In genomic region chr2:42369551-42370229, GRCh38 we compare ENCODE assay signal across 16 cellular contexts. TPM values are rescaled to one million over a fixed set of nuclear protein-coding genes. Genes with fewer than 3 reads are reported as not detected.
DNase-seq lines count a peak whose midpoint lies in the region; ATAC-seq and TF ChIP-seq lines count a peak whose summit lies in the region.
"Had no signal": no experiment of that assay in that cellular context is flagged by ENCODE, and none has a peak within 500 bp of the region (broad histone marks: within the 10 kb centered on the region; RNA-seq: fewer than 3 reads in every experiment).

No MANE protein-coding gene starts in this region.

- CTCF ChIA-PET in WTC11 (lab: Charles Lee), result interaction anchor here (0.9 kb wide), 1 partner anchor 16 kb away, joined by 3 read pairs; no protein-coding TSS in a partner anchor

- no peak overlapping the region for H2AK5ac ChIP-seq in mesendoderm (ENCODE audit: low read length)

- no peaks in the 10 kb centered on the region for H3K27me3 ChIP-seq in mesendoderm (ENCODE audit: insufficient read depth, low read length, poor library complexity)
- H3K27me3 ChIP-seq in tibial artery, result peaks cover 0 to 2% of the 10 kb centered on the region in 2 donors
- H3K27me3 ChIP-seq: BLaER1, body of pancreas had no signal

- no CpG with 5 or more reads among the region's 5 CpGs for WGBS in mesendoderm (ENCODE audit: extremely low coverage, insufficient coverage, low lambda C conversion rate)

- H3K4me1 ChIP-seq in mesendoderm (ENCODE audit: control insufficient read depth, low read depth, low read length) (no peaks in the 10 kb centered on the region), tibial artery (no peaks in the 10 kb centered on the region)
- H3K4me1 ChIP-seq: BLaER1 had no signal

- H3K4me3 Mint-ChIP-seq in WTC11, result no peak overlapping the region

- H3K4me3 ChIP-seq in mesendoderm (ENCODE audit: low read length) (no peak overlapping the region), tibial artery (no peak overlapping the region)
- H3K4me3 ChIP-seq: BLaER1, body of pancreas, GM12878, SK-N-MC had no signal

- intact Hi-C loops in tibial artery (cut with DNase I; ENCODE audit: low total_unique reads), result loop anchor here (10.0 kb wide), 1 partner anchor 275 kb away; no protein-coding TSS in a partner anchor

- H3K79me2 ChIP-seq in mesendoderm (ENCODE audit: control insufficient read depth, insufficient read depth, low read length), result no peaks in the 10 kb centered on the region

- DNase-seq in HuH-7 (ENCODE audit: low spot score), result peak; percentile 26
- no peak for DNase-seq in WTC11 (ENCODE audit: low spot score)
- peak; percentile 12 for DNase-seq in mesendoderm
- no peak for DNase-seq in T-helper 1 cell
- DNase-seq in tibial artery, result no peak
- DNase-seq: activated naive CD4-positive, alpha-beta T cell treated with Interleukin-2 at 50 U/mL for 16 hours; body of pancreas; IMR-90; stimulated activated CD4-positive, alpha-beta T cell treated with anti-CD3 and anti-CD28 coated beads, Interleukin-1b, Interleukin-23, amount 100 ng/mL, for 48 hours; stimulated activated CD8-positive, alpha-beta memory T cell treated with anti-CD3 and anti-CD28 coated beads, Interleukin-4, amount 100 ng/mL, for 48 hours had no signal

- no peak overlapping the region for H2BK15ac ChIP-seq in mesendoderm (replicated peaks; ENCODE audit: low read depth)

- peaks cover 8% of the 10 kb centered on the region; the same call in 1 of the 2 replicates for H3K4me1 Mint-ChIP-seq in WTC11

- H3K18ac ChIP-seq in mesendoderm (ENCODE audit: low read length), result no peak overlapping the region

- no peaks in the 10 kb centered on the region for H3K36me3 ChIP-seq in mesendoderm (ENCODE audit: control insufficient read depth, insufficient read depth, low read length)
- H3K36me3 ChIP-seq in tibial artery, result no peaks in the 10 kb centered on the region
- H3K36me3 ChIP-seq: BLaER1 had no signal

- H3K36me3 Mint-ChIP-seq in WTC11, result no peaks in the 10 kb centered on the region

- H3K27ac ChIP-seq in C4-2B (peak overlapping the region; percentile 79), mesendoderm (ENCODE audit: low read depth, low read length) (no peak overlapping the region), tibial artery (no peak overlapping the region)
- H3K27ac ChIP-seq: BLaER1, body of pancreas, SK-N-MC had no signal

- H3K9me3 ChIP-seq in tibial artery, result no peaks in the 10 kb centered on the region
- H3K9me3 ChIP-seq: BLaER1, body of pancreas had no signal

- POLR2A ChIA-PET in WTC11 (lab: Charles Lee), result no interaction called here

- H3K27ac Mint-ChIP-seq in WTC11, result peak overlapping the region; percentile 73

- TF ChIP-seq CTCF in C4-2B (conservative IDR thresholded peaks at IDR 0.05), result no peak
- TF ChIP-seq CTCF in WTC11 (IDR thresholded peaks at IDR 0.05), result no peak
- TF ChIP-seq CTCF in tibial artery (IDR thresholded peaks at IDR 0.05), result no peak

- no peak overlapping the region for H3K23ac ChIP-seq in mesendoderm (ENCODE audit: low read length)

- H3K4ac ChIP-seq in mesendoderm (ENCODE audit: low read depth, low read length), result no peak overlapping the region

- H2BK5ac ChIP-seq in mesendoderm (ENCODE audit: low read length), result no peak overlapping the region

- no peak overlapping the region for H4K5ac ChIP-seq in mesendoderm (ENCODE audit: low read length)

- ATAC-seq in WTC11 (no peak), GM18502 (IDR thresholded peaks at IDR 0.05; ENCODE audit: poor library complexity, unreplicated experiment) (no peak), GM21526 (IDR thresholded peaks at IDR 0.05; ENCODE audit: low FRiP score, unreplicated experiment) (no peak)
- ATAC-seq: body of pancreas, GM12878 had no signal

- H3K79me1 ChIP-seq in mesendoderm (ENCODE audit: low read length), result no peaks in the 10 kb centered on the region

- H2BK120ac ChIP-seq in mesendoderm (ENCODE audit: low read depth, low read length), result no peak overlapping the region

- no peak overlapping the region for H3K4me2 ChIP-seq in mesendoderm (ENCODE audit: low read length)
- H3K4me2 ChIP-seq: BLaER1 had no signal

- no peaks in the 10 kb centered on the region for H3K27me3 Mint-ChIP-seq in WTC11 (ENCODE audit: low read depth)

- H3K9me3 Mint-ChIP-seq in WTC11, result no peaks in the 10 kb centered on the region

- no peak overlapping the region for H3K9ac ChIP-seq in mesendoderm (ENCODE audit: low read length)
- H3K9ac ChIP-seq: BLaER1 had no signal

- H3K56ac ChIP-seq in mesendoderm (ENCODE audit: low read length), result no peak overlapping the region

- H4K8ac ChIP-seq in mesendoderm (ENCODE audit: low read depth, low read length), result no peak overlapping the region

TF ChIP-seq in WTC11, 78 proteins besides CTCF, POLR2A, EP300 and RAD21:
- TF ChIP-seq E2F1 (CRISPR knock-in tag; IDR thresholded peaks at IDR 0.05) (no peak), FOXJ3 (CRISPR knock-in tag; IDR thresholded peaks at IDR 0.05; ENCODE audit: borderline replicate concordance) (no peak), ZMAT4 (CRISPR knock-in tag; IDR thresholded peaks at IDR 0.05) (no peak), ZNF423 (CRISPR knock-in tag; IDR thresholded peaks at IDR 0.05) (no peak), MYBL2 (CRISPR knock-in tag; IDR thresholded peaks at IDR 0.05) (no peak), NR2C2 (CRISPR knock-in tag; IDR thresholded peaks at IDR 0.05) (no peak)

RNA-seq across cellular contexts. Expression of gene COX7A2L, which starts 8.7 kb away (rescaled TPM):
- total RNA-seq in WTC11 (2021), result 99.5 to 114 TPM (median 108 TPM) in 3 replicates
- 65.4 TPM for polyA plus RNA-seq in mesendoderm (2013, experiment 1 of 2)
- 64.9 TPM for polyA plus RNA-seq in mesendoderm (2013, experiment 2 of 2)

Comparison
In these comparisons a context has a peak if more than half of its experiments do, and no peak if none do; other contexts are left out.
1. DNase-seq: peak in HuH-7 (single experiment) and mesendoderm (single experiment); none in WTC11 (single experiment), T-helper 1 cell (0 of 5) and tibial artery (0 of 2).